ENCODE assay signal across 9 cellular contexts in the genomic region with DNA sequence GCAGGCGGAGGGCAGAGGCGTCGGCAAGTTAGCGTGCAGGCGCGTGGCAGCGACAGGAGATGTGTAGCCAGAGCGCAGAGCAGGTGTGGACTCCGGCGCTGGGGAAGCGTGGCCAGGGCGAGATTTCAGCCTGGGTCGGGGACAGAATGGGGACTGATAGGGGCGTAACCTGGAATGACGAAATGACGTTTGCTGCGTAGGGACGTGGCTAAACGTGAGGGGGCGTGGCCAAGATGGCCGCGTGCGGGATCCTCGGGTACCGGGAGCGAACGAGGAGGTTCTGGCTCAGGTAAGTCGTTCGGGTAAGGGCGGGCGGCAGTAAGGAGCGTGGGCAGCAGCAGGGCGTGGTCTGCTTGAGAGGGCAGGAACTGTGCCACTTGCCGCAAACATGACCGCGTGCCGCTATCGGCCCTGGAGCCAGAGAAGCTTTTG. TPM values are rescaled to one million over a fixed set of nuclear protein-coding genes. Genes with fewer than 3 reads are reported as not detected.
DNase-seq lines count a peak whose midpoint lies in the region; ATAC-seq and TF ChIP-seq lines count a peak whose summit lies in the region.
"Had no signal": no experiment of that assay in that cellular context is flagged by ENCODE, and none has a peak within 500 bp of the region (broad histone marks: within the 10 kb centered on the region; RNA-seq: fewer than 3 reads in every experiment).

No MANE protein-coding gene starts in this region.

- H3K4me3 Mint-ChIP-seq in CD4-positive, alpha-beta T cell = no peak overlapping the region
- H3K4me3 Mint-ChIP-seq in natural killer cell = no peak overlapping the region
- H3K4me3 Mint-ChIP-seq in stimulated activated naive B cell treated with anti-CD40 and anti-IgM and Interleukin-4, amounts not matched to agents 10 μg/mL and 1 μg/mL and 100 μg/mL, for 72 hours = no peak overlapping the region

- H3K9me3 ChIP-seq in CD4-positive, alpha-beta T cell (ENCODE audit: control insufficient read depth, low read length) = no peaks in the 10 kb centered on the region

- POLR2A ChIA-PET in CD4-positive, alpha-beta T cell (lab: Charles Lee) = interaction anchor here (1.0 to 3.5 kb wide), 8 partner anchors 56 to 180 kb away, joined by 3 to 19 read pairs (median 5); a partner anchor contains a TSS

- intact Hi-C loops in CD4-positive, alpha-beta T cell (cut with DNase I, micrococcal nuclease) = loop anchor here (1.0 to 10.0 kb wide), 9 partner anchors 62 to 1651 kb away; a partner anchor contains a TSS
- intact Hi-C loops in natural killer cell (cut with micrococcal nuclease) = loop anchor here (1.0 to 10.0 kb wide), 6 partner anchors 63 to 801 kb away; a partner anchor contains a TSS

- ATAC-seq in CD4-positive, alpha-beta T cell (ENCODE audit: poor library complexity) = peak; percentile 61
- peak; percentile 57 for ATAC-seq in GM19397 (IDR thresholded peaks at IDR 0.05; ENCODE audit: unreplicated experiment)
- peak; percentile 35 for ATAC-seq in HG03469 (IDR thresholded peaks at IDR 0.05; ENCODE audit: unreplicated experiment)
- ATAC-seq in esophagus mucosa = peak; percentile 84
- peak; percentile 63 to 78 (median 64) for ATAC-seq in natural killer cell
- ATAC-seq in stimulated activated naive B cell treated with anti-CD40 and anti-IgM and Interleukin-4, amounts not matched to agents 10 μg/mL and 1 μg/mL and 100 μg/mL, for 72 hours (replicated peaks) = peak; percentile 75

- no peak for TF ChIP-seq CTCF in CD4-positive, alpha-beta T cell (IDR thresholded peaks at IDR 0.05)
- TF ChIP-seq CTCF in natural killer cell (IDR thresholded peaks at IDR 0.05) = no peak

- no peaks in the 10 kb centered on the region for H3K9me3 Mint-ChIP-seq in CD4-positive, alpha-beta T cell
- H3K9me3 Mint-ChIP-seq in natural killer cell = no peaks in the 10 kb centered on the region
- H3K9me3 Mint-ChIP-seq in stimulated activated naive B cell treated with anti-CD40 and anti-IgM and Interleukin-4, amounts not matched to agents 10 μg/mL and 1 μg/mL and 100 μg/mL, for 72 hours = no peaks in the 10 kb centered on the region

- CTCF ChIA-PET in CD4-positive, alpha-beta T cell (lab: Charles Lee) = interaction anchor here (1.3 to 1.6 kb wide), 2 partner anchors 63 to 180 kb away, joined by 3 to 4 read pairs; a partner anchor contains a TSS

- H3K4me1 Mint-ChIP-seq in CD4-positive, alpha-beta T cell (ENCODE audit: low read depth) = no peaks in the 10 kb centered on the region
- peaks cover 9% of the 10 kb centered on the region in 2 donors for H3K4me1 Mint-ChIP-seq in natural killer cell
- H3K4me1 Mint-ChIP-seq in stimulated activated naive B cell treated with anti-CD40 and anti-IgM and Interleukin-4, amounts not matched to agents 10 μg/mL and 1 μg/mL and 100 μg/mL, for 72 hours = peaks cover 4 to 20% of the 10 kb centered on the region in 2 donors

- peaks cover 4% of the 10 kb centered on the region for H3K27me3 ChIP-seq in CD4-positive, alpha-beta T cell (ENCODE audit: control insufficient read depth, insufficient read depth, low read length)

- peak; percentile 65 to 82 (median 78) for DNase-seq in CD4-positive, alpha-beta T cell
- DNase-seq in NCI-H774 (lab: John Stamatoyannopoulos, UW) (peak; percentile 69), natural killer cell (no peak)
- peak; percentile 69 for DNase-seq in activated CD8-positive, alpha-beta memory T cell treated with anti-CD3 and anti-CD28 coated beads, Interleukin-2, amount 50 U/mL, for 24 hours (ENCODE audit: extremely low read depth)
- peak; percentile 90 for DNase-seq in stimulated activated naive B cell treated with anti-CD40 and anti-IgM and Interleukin-4, amounts not matched to agents 10 μg/mL and 1 μg/mL and 100 μg/mL, for 72 hours

- peak overlapping the region; percentile 99 for H3K27ac ChIP-seq in CD4-positive, alpha-beta T cell (ENCODE audit: low read depth, low read length)

- no peak overlapping the region for H3K27ac Mint-ChIP-seq in CD4-positive, alpha-beta T cell
- H3K27ac Mint-ChIP-seq in natural killer cell = no peak overlapping the region
- H3K27ac Mint-ChIP-seq in stimulated activated naive B cell treated with anti-CD40 and anti-IgM and Interleukin-4, amounts not matched to agents 10 μg/mL and 1 μg/mL and 100 μg/mL, for 72 hours = no peak overlapping the region

- H3K36me3 Mint-ChIP-seq in CD4-positive, alpha-beta T cell (ENCODE audit: low read depth) = peaks cover 3% of the 10 kb centered on the region
- H3K36me3 Mint-ChIP-seq in natural killer cell = no peaks in the 10 kb centered on the region
- H3K36me3 Mint-ChIP-seq in stimulated activated naive B cell treated with anti-CD40 and anti-IgM and Interleukin-4, amounts not matched to agents 10 μg/mL and 1 μg/mL and 100 μg/mL, for 72 hours = peaks cover 4 to 13% of the 10 kb centered on the region in 2 donors

- H3K27me3 Mint-ChIP-seq in CD4-positive, alpha-beta T cell = no peaks in the 10 kb centered on the region
- peaks cover 0 to 10% of the 10 kb centered on the region in 2 donors for H3K27me3 Mint-ChIP-seq in natural killer cell (ENCODE audit: low read depth in 2 of 2)
- H3K27me3 Mint-ChIP-seq in stimulated activated naive B cell treated with anti-CD40 and anti-IgM and Interleukin-4, amounts not matched to agents 10 μg/mL and 1 μg/mL and 100 μg/mL, for 72 hours = peaks cover 0 to 10% of the 10 kb centered on the region in 2 donors

RNA-seq across cellular contexts. Expression of a gene that starts 10.9 kb away (rescaled TPM):
- under 1 TPM; 0.44 to 0.56 TPM for total RNA-seq in CD4-positive, alpha-beta T cell
- 0.20 TPM for total RNA-seq in esophagus mucosa
- under 1 TPM in 1 of 3 donors, not detected in 2; 0.28 TPM for total RNA-seq in natural killer cell
- total RNA-seq: T-helper 2 cell treated with Interferon-gamma antibody and Interleukin-4, amounts not matched to agents 100 ng/mL and 5 ng/mL, for 36 hours had no signal
